ENCODE assay signal across 24 cellular contexts in the genomic region with DNA sequence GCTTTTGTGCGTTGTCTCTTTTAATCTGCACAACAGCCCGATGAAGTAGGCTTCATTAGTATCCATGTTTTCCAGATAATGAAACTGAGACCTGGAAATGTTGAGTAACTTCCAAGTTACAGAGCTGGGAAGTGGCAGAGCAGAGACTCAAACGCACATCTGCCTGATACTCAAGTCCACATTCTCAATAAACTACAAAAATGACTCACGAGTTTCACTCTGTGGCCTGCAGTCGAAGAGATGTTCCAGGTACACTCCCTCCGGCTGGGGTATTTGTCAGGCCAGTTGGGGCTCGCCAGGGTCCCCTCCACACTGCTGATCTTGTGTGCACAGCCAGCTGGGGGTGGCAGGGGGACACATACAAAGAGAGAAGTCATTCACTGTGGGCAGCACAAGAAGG. TPM values are rescaled to one million over a fixed set of nuclear protein-coding genes. Genes with fewer than 3 reads are reported as not detected.
A peak's percentile ranks its signal among the peaks of the same experiment; 100 is the strongest.
DNase-seq lines count a peak whose midpoint lies in the region; ATAC-seq and TF ChIP-seq lines count a peak whose summit lies in the region.
"Had no signal": no experiment of that assay in that cellular context is flagged by ENCODE, and none has a peak within 500 bp of the region (broad histone marks: within the 10 kb centered on the region; RNA-seq: fewer than 3 reads in every experiment).

No MANE protein-coding gene starts in this region.

- no peaks in the 10 kb centered on the region for H3K9me3 ChIP-seq in mammary epithelial cell (replicated peaks; ENCODE audit: insufficient read depth, low read length)
- H3K9me3 ChIP-seq: lower lobe of right lung, Peyer's patch, thyroid gland had no signal

- no peak overlapping the region for H3K4me2 ChIP-seq in mammary epithelial cell (ENCODE audit: insufficient read depth, low read depth, low read length)

- H3K27me3 ChIP-seq in mammary epithelial cell (ENCODE audit: insufficient read depth, low read length): no peaks in the 10 kb centered on the region
- H3K27me3 ChIP-seq: hepatocyte, Peyer's patch, thyroid gland had no signal

- H3K9ac ChIP-seq in mammary epithelial cell (ENCODE audit: insufficient read depth, low read length): no peak overlapping the region

- H3K4me1 ChIP-seq in mammary epithelial cell (ENCODE audit: insufficient read depth, low read length): peaks cover 3% of the 10 kb centered on the region

- WGBS in mammary epithelial cell (ENCODE audit: low coverage, missing lambda C conversion rate): 33% methylated on average over 4 of the region's 7 CpGs

- H4K20me1 ChIP-seq in mammary epithelial cell (ENCODE audit: insufficient read depth, low read length): no peaks in the 10 kb centered on the region

- TF ChIP-seq CTCF in GM12865 (IDR thresholded peaks at IDR 0.05; ENCODE audit: insufficient read depth, low read depth, low read length, missing control alignments) (no peak), mammary epithelial cell (conservative IDR thresholded peaks at IDR 0.05 in 1 of 2, IDR thresholded peaks at IDR 0.05 in 1 of 2; ENCODE audit: extremely low read depth in 1 of 2, insufficient read depth in 1 of 2, low read depth in 1 of 2, low read length in 2 of 2) (no peak)

- CTCF ChIA-PET in mammary epithelial cell (lab: Charles Lee; ENCODE audit: low non-redundant PET): no interaction called here

- intact Hi-C loops in mammary epithelial cell (cut with micrococcal nuclease): loop anchor here (5.0 to 10.0 kb wide), 3 partner anchors 261 to 838 kb away; no protein-coding TSS in a partner anchor

- no TSS peak for BruUV-seq in mammary epithelial cell (replicated peaks; lab: Mats Ljungman, UMichigan)

- in situ Hi-C loops in mammary epithelial cell (cut with MboI; ENCODE audit: low sequenced_read_pairs in 2 of 2): loop anchor here in 1 of 2 donors (25.0 kb wide), 1 partner anchor 461 kb away; a partner anchor contains a TSS

- no peaks in the 10 kb centered on the region for H3K79me2 ChIP-seq in mammary epithelial cell (ENCODE audit: insufficient read depth, low read length)
- H3K79me2 ChIP-seq: hepatocyte had no signal

- peak; percentile 54 for ATAC-seq in GM18870 (IDR thresholded peaks at IDR 0.05; ENCODE audit: unreplicated experiment)
- peak; percentile 59 for ATAC-seq in HG02852 (IDR thresholded peaks at IDR 0.05; ENCODE audit: unreplicated experiment)
- no peak for ATAC-seq in GM21576 (IDR thresholded peaks at IDR 0.05; ENCODE audit: unreplicated experiment)
- ATAC-seq: lower lobe of right lung had no signal

- peak; percentile 58 for DNase-seq in GM12865 (ENCODE audit: low read depth)
- DNase-seq in mammary epithelial cell: peak; percentile 83
- no peak for DNase-seq in HuH-7.5 (ENCODE audit: low spot score)
- no peak for DNase-seq in anterior cingulate cortex (lab: John Stamatoyannopoulos, UW)
- DNase-seq in SIG-M5 treated with dmso at 0.1 percent for 504 hours (lab: John Stamatoyannopoulos, UW; ENCODE audit: unreplicated experiment): no peak
- DNase-seq: activated B cell treated with CpG ODN at 0.5 μM for 24 hours; activated naive CD8-positive, alpha-beta T cell treated with anti-CD3 and anti-CD28 coated beads, Interleukin-2, amount 10 ng/mL, durations not matched to agents 7 days and 5 days; CD4-positive, alpha-beta memory T cell; cortex of kidney; DMS79; foreskin fibroblast; lower lobe of right lung; NCI-H1694; NCI-H226; nucleus accumbens; Peyer's patch; stimulated activated CD4-positive, alpha-beta T cell treated with anti-CD3 and anti-CD28 coated beads, Interleukin-12 subunit alpha, Interleukin-12 subunit beta, amount 100 ng/mL, for 4 hours; thyroid gland had no signal

- no peak overlapping the region for H3K27ac ChIP-seq in mammary epithelial cell (ENCODE audit: insufficient read depth, low read depth, low read length)
- H3K27ac ChIP-seq: hepatocyte, lower lobe of right lung, Peyer's patch, SK-N-MC, thyroid gland had no signal

- dilution Hi-C loops in mammary epithelial cell (cut with HindIII; ENCODE audit: low sequenced_read_pairs): no loop called here

- no peaks in the 10 kb centered on the region for H3K36me3 ChIP-seq in mammary epithelial cell (ENCODE audit: insufficient read depth, low read length)
- H3K36me3 ChIP-seq: lower lobe of right lung, Peyer's patch, thyroid gland had no signal

- no peak overlapping the region for H2AFZ ChIP-seq in mammary epithelial cell (ENCODE audit: low read depth, low read length)
- H2AFZ ChIP-seq: hepatocyte had no signal

- H3K4me3 ChIP-seq in GM12865 (ENCODE audit: low read depth, low read length) (no peak overlapping the region), mammary epithelial cell (replicated peaks in 1 of 3; ENCODE audit: insufficient read depth in 1 of 3, low read depth in 2 of 3, low read length in 3 of 3) (no peak overlapping the region)
- H3K4me3 ChIP-seq: hepatocyte, lower lobe of right lung, Peyer's patch, SK-N-MC, thyroid gland had no signal

RNA-seq across cellular contexts. Expression of a gene that starts 17.7 kb away (rescaled TPM):
- total RNA-seq in mammary epithelial cell: not detected
- polyA plus RNA-seq in mammary epithelial cell: not detected
- not detected for polyA minus RNA-seq in mammary epithelial cell
- total RNA-seq: activated B cell treated with CpG ODN at 0.5 μM for 24 hours; activated naive CD8-positive, alpha-beta T cell treated with anti-CD3 and anti-CD28 coated beads, Interleukin-2, amount 10 ng/mL, durations not matched to agents 7 days and 5 days; CD4-positive, alpha-beta memory T cell; hepatocyte; lower lobe of right lung; Peyer's patch; thyroid gland had no signal
- polyA plus RNA-seq: AG04450; CD4-positive, alpha-beta memory T cell; hepatocyte had no signal

Comparison
In these comparisons a context has a peak if more than half of its experiments do, and no peak if none do; other contexts are left out.
1. DNase-seq: peak in GM12865 (single experiment) and mammary epithelial cell (single experiment); none in HuH-7.5 (single experiment), anterior cingulate cortex (0 of 58) and SIG-M5 treated with dmso at 0.1 percent for 504 hours (single experiment).